In genomic region chr1:200869753-200870391, GRCh38 we compare ENCODE assay signal across 9 cellular contexts. TPM values are rescaled to one million over a fixed set of nuclear protein-coding genes. Genes with fewer than 3 reads are reported as not detected.
DNase-seq lines count a peak whose midpoint lies in the region; ATAC-seq, FAIRE-seq and TF ChIP-seq lines count a peak whose summit lies in the region.
"Had no signal": no experiment of that assay in that cellular context is flagged by ENCODE, and none has a peak within 500 bp of the region (broad histone marks: within the 10 kb centered on the region; RNA-seq: fewer than 3 reads in every experiment).

No MANE protein-coding gene starts in this region.

- no peak overlapping the region for H3K4me2 ChIP-seq in A549

- peaks cover 11% of the 10 kb centered on the region for H3K4me1 Mint-ChIP-seq in mesothelial cell of epicardium

- CTCF ChIA-PET in A549 (lab: Yijun Ruan, JAX): no interaction called here

- H3K36me3 Mint-ChIP-seq in mesothelial cell of epicardium: peaks cover 3% of the 10 kb centered on the region

- no peak overlapping the region for H3K27ac ChIP-seq in A549

- TF ChIP-seq POLR2A in A549 (IDR thresholded peaks at IDR 0.05; ENCODE audit: low read length) (no peak), NB4 (IDR thresholded peaks at IDR 0.05; ENCODE audit: extremely low read depth, insufficient read length) (no peak)

- DNase-seq in A549 (ENCODE audit: low read depth in 1 of 2, low spot score in 1 of 2): no peak
- DNase-seq in NB4 (ENCODE audit: low read depth): peak; percentile 79
- DNase-seq in DMS153 (lab: John Stamatoyannopoulos, UW): no peak
- no peak for DNase-seq in midbrain (lab: John Stamatoyannopoulos, UW)
- DNase-seq in NCI-H128 (lab: John Stamatoyannopoulos, UW; ENCODE audit: unreplicated experiment): no peak
- DNase-seq in mesothelial cell of epicardium (ENCODE audit: low spot score in 2 of 2, unreplicated experiment in 2 of 2): no peak

- TF ChIP-seq RAD21 in A549 (conservative IDR thresholded peaks at IDR 0.05 in 1 of 2, IDR thresholded peaks at IDR 0.05 in 1 of 2): no peak

- no peaks in the 10 kb centered on the region for H3K9me3 ChIP-seq in A549

- FAIRE-seq in A549 (lab: Jason Lieb, UNC): no peak
- FAIRE-seq: islet of Langerhans had no signal

- TF ChIP-seq EP300 in A549 (IDR thresholded peaks at IDR 0.05): no peak

- WGBS in A549 (ENCODE audit: missing lambda C conversion rate): 85% methylated on average over 8 of the region's 9 CpGs

- no peak for TF ChIP-seq CTCF in A549 (IDR thresholded peaks at IDR 0.05)
- no peak for TF ChIP-seq CTCF in NB4 (IDR thresholded peaks at IDR 0.05; ENCODE audit: low read depth, low read length)
- no peak for TF ChIP-seq CTCF in mesothelial cell of epicardium (IDR thresholded peaks at IDR 0.05; ENCODE audit: unreplicated experiment)

- no peak overlapping the region for H3K4me3 ChIP-seq in A549
- H3K4me3 ChIP-seq in NB4 (ENCODE audit: low read depth, low read length): peak overlapping the region; percentile 47

- POLR2A ChIA-PET in A549 (lab: Yijun Ruan, JAX): no interaction called here

- H3K9me3 Mint-ChIP-seq in mesothelial cell of epicardium: no peaks in the 10 kb centered on the region

- H3K4me3 Mint-ChIP-seq in mesothelial cell of epicardium: no peak overlapping the region

- peaks cover 6% of the 10 kb centered on the region; the same call in 1 of the 3 replicates for H3K4me1 ChIP-seq in A549

- ATAC-seq in A549: peak; percentile 33 to 35; a peak in 4 of 6 replicates
- ATAC-seq in GM18519 (IDR thresholded peaks at IDR 0.05; ENCODE audit: low FRiP score, unreplicated experiment): peak; percentile 26
- peak; percentile 50 for ATAC-seq in HG02588 (IDR thresholded peaks at IDR 0.05; ENCODE audit: unreplicated experiment)

- H3K27ac Mint-ChIP-seq in mesothelial cell of epicardium: no peak overlapping the region

- no peaks in the 10 kb centered on the region for H3K27me3 Mint-ChIP-seq in mesothelial cell of epicardium (ENCODE audit: low read depth)

TF ChIP-seq in A549, 52 proteins besides CTCF, POLR2A, EP300 and RAD21:
- TF ChIP-seq SMC3 (IDR thresholded peaks at IDR 0.05): no peak
- no peak for TF ChIP-seq JUNB (IDR thresholded peaks at IDR 0.05)
- no peak for TF ChIP-seq EHF (CRISPR knock-in tag; IDR thresholded peaks at IDR 0.05)

RNA-seq across cellular contexts. Expression of gene GPR25, which starts 2.9 kb away (rescaled TPM):
- polyA plus RNA-seq in A549 (2011; rRNA removed) (not detected in 2 replicates), A549 (2017; fragmentation: RNase III; extraction: RNeasy Plus Mini Kit Qiagen cat#74134 plus additional on column Dnase treatment) (not detected in 3 replicates)
- 0.06 TPM in 1 of 2 replicates, not detected in the other for polyA plus RNA-seq in A549 (2012; cell fraction: cytosol; rRNA removed)
- 0.12 and 0.28 TPM in 2 replicates for polyA plus RNA-seq in A549 (2012; cell fraction: nucleus; rRNA removed)
- not detected in 2 replicates for polyA minus RNA-seq in A549 (2011; rRNA and poly(A)+ RNA removed)
- 0.25 TPM in 1 of 3 replicates, not detected in the others for total RNA-seq in mesothelial cell of epicardium

RNA-seq across cellular contexts. Expression of gene INAVA, which starts 24.8 kb away (rescaled TPM):
- polyA plus RNA-seq in A549 (2011; rRNA removed) (40.0 and 51.3 TPM in 2 replicates), A549 (2017; fragmentation: RNase III; extraction: RNeasy Plus Mini Kit Qiagen cat#74134 plus additional on column Dnase treatment) (38.6 to 50.2 TPM (median 43.7 TPM) in 3 replicates)
- polyA plus RNA-seq in A549 (2012; cell fraction: cytosol; rRNA removed): 48.7 and 59.6 TPM in 2 replicates
- 135 and 152 TPM in 2 replicates for polyA plus RNA-seq in A549 (2012; cell fraction: nucleus; rRNA removed)
- 49.6 and 58.9 TPM in 2 replicates for polyA minus RNA-seq in A549 (2011; rRNA and poly(A)+ RNA removed)
- 34.6 to 36.6 TPM (median 35.7 TPM) in 3 replicates for total RNA-seq in mesothelial cell of epicardium
